In genomic region chr19:52688931-52689796, GRCh38 we compare ENCODE assay signal across 8 cellular contexts. TPM values are rescaled to one million over a fixed set of nuclear protein-coding genes. Genes with fewer than 3 reads are reported as not detected.
DNase-seq lines count a peak whose midpoint lies in the region; ATAC-seq and TF ChIP-seq lines count a peak whose summit lies in the region.
"Not testable (repeated sequence)": the region's sequence is repeated elsewhere in the genome, so short reads cannot be mapped to it uniquely, and the experiment has no call there.

No MANE protein-coding gene starts in this region.

- not testable (repeated sequence) for H3K9me3 ChIP-seq in CD4-positive, CD25-positive, alpha-beta regulatory T cell (ENCODE audit: control insufficient read depth in 2 of 2, low read length in 2 of 2); iPS-18a (ENCODE audit: control insufficient read depth, low read depth, low read length)

- peaks cover 17 to 50% (median 32%) of the 10 kb centered on the region in 4 donors for H3K4me1 Mint-ChIP-seq in CD4-positive, CD25-positive, alpha-beta regulatory T cell
- peaks cover 18% of the 10 kb centered on the region for H3K4me1 Mint-ChIP-seq in activated T-helper 17 cell treated with anti-CD3 and anti-CD28 coated beads, Interleukin-2, amount 50 U/mL, for 72 hours
- H3K4me1 Mint-ChIP-seq in neural crest cell, result peaks cover 44% of the 10 kb centered on the region

- not testable (repeated sequence) for H3K27me3 ChIP-seq in CD4-positive, CD25-positive, alpha-beta regulatory T cell (ENCODE audit: control insufficient read depth, insufficient read depth, low read length)
- H3K27me3 ChIP-seq in iPS-18a (ENCODE audit: control insufficient read depth, insufficient read depth, low read length), result peaks cover 20% of the 10 kb centered on the region

- H3K27ac ChIP-seq in CD4-positive, CD25-positive, alpha-beta regulatory T cell (ENCODE audit: insufficient read depth, low read length, poor library complexity, severe bottlenecking), result peak overlapping the region; percentile 84
- not testable (repeated sequence) for H3K27ac ChIP-seq in iPS-18a (ENCODE audit: low read length)
- peak overlapping the region; percentile 86 for H3K27ac ChIP-seq in substantia nigra (ENCODE audit: low read depth, low read length, poor library complexity, severe bottlenecking)

- H3K36me3 ChIP-seq in CD4-positive, CD25-positive, alpha-beta regulatory T cell (ENCODE audit: control insufficient read depth, insufficient read depth, low read length); iPS-18a (ENCODE audit: control insufficient read depth, low read depth, low read length): not testable (repeated sequence)

- not testable (repeated sequence) for H3K9ac ChIP-seq in iPS-18a (ENCODE audit: low read length)

- TF ChIP-seq CTCF in neural crest cell (conservative IDR thresholded peaks at IDR 0.05), result not testable (repeated sequence)

- H3K4me1 ChIP-seq in CD4-positive, CD25-positive, alpha-beta regulatory T cell (ENCODE audit: control insufficient read depth, insufficient read depth, low read length, poor library complexity, severe bottlenecking), result peaks cover 20% of the 10 kb centered on the region
- H3K4me1 ChIP-seq in iPS-18a (ENCODE audit: control insufficient read depth, low read depth, low read length), result not testable (repeated sequence)

- H3K27ac Mint-ChIP-seq in CD4-positive, CD25-positive, alpha-beta regulatory T cell, result peak overlapping the region; percentile 38 to 96 (median 95)
- H3K27ac Mint-ChIP-seq in activated T-helper 17 cell treated with anti-CD3 and anti-CD28 coated beads, Interleukin-2, amount 50 U/mL, for 72 hours, result peak overlapping the region; percentile 86
- H3K27ac Mint-ChIP-seq in neural crest cell (ENCODE audit: unreplicated experiment), result peak overlapping the region; percentile 31

- peaks cover 19% of the 10 kb centered on the region for H3K36me3 Mint-ChIP-seq in CD4-positive, CD25-positive, alpha-beta regulatory T cell
- H3K36me3 Mint-ChIP-seq in activated T-helper 17 cell treated with anti-CD3 and anti-CD28 coated beads, Interleukin-2, amount 50 U/mL, for 72 hours (ENCODE audit: low read depth), result peaks cover 12% of the 10 kb centered on the region
- not testable (repeated sequence) for H3K36me3 Mint-ChIP-seq in neural crest cell (ENCODE audit: low read depth)

- H3K27me3 Mint-ChIP-seq in CD4-positive, CD25-positive, alpha-beta regulatory T cell; activated T-helper 17 cell treated with anti-CD3 and anti-CD28 coated beads, Interleukin-2, amount 50 U/mL, for 72 hours; neural crest cell (ENCODE audit: low read depth): not testable (repeated sequence)

- H3K4me3 Mint-ChIP-seq in CD4-positive, CD25-positive, alpha-beta regulatory T cell, result peak overlapping the region; percentile 92 to 100 (median 98)
- peak overlapping the region; percentile 92 for H3K4me3 Mint-ChIP-seq in activated T-helper 17 cell treated with anti-CD3 and anti-CD28 coated beads, Interleukin-2, amount 50 U/mL, for 72 hours
- H3K4me3 Mint-ChIP-seq in neural crest cell, result peak overlapping the region; percentile 90

- not testable (repeated sequence) for ATAC-seq in CD4-positive, CD25-positive, alpha-beta regulatory T cell (ENCODE audit: low read depth in 2 of 2); activated T-helper 17 cell treated with anti-CD3 and anti-CD28 coated beads, Interleukin-2, amount 50 U/mL, for 72 hours (replicated peaks)

- not testable (repeated sequence) for H3K9me3 Mint-ChIP-seq in CD4-positive, CD25-positive, alpha-beta regulatory T cell; activated T-helper 17 cell treated with anti-CD3 and anti-CD28 coated beads, Interleukin-2, amount 50 U/mL, for 72 hours; neural crest cell

- H3K4me3 ChIP-seq in CD4-positive, CD25-positive, alpha-beta regulatory T cell (ENCODE audit: low read depth, low read length), result peak overlapping the region; percentile 95
- peak overlapping the region; percentile 93 for H3K4me3 ChIP-seq in Jurkat, Clone E6-1 (ENCODE audit: low read length)
- peak overlapping the region; percentile 98 for H3K4me3 ChIP-seq in iPS-18a (ENCODE audit: low read length)

- DNase-seq in CD4-positive, CD25-positive, alpha-beta regulatory T cell, result peak in 1 of 3 donors; percentile 8
- DNase-seq in Jurkat, Clone E6-1 (ENCODE audit: low read depth, low spot score); neural crest cell (ENCODE audit: low read depth, low spot score); substantia nigra (lab: John Stamatoyannopoulos, UW): not testable (repeated sequence)
- peak; percentile 76 for DNase-seq in OCI-M1 (lab: John Stamatoyannopoulos, UW)
- peak; percentile 19 for DNase-seq in dermis blood vessel endothelial cell

RNA-seq across cellular contexts. Expression of gene ZNF611, which starts 45.7 kb away (rescaled TPM):
- total RNA-seq in CD4-positive, CD25-positive, alpha-beta regulatory T cell, result 26.9 TPM
- polyA plus RNA-seq in CD4-positive, CD25-positive, alpha-beta regulatory T cell, result 10 to 100 TPM; 19.0 to 34.1 (median 24.2) TPM
- polyA plus RNA-seq in Jurkat, Clone E6-1 (2012; ENCODE audit: insufficient read depth, insufficient read length), result 5.9 TPM
- total RNA-seq in activated T-helper 17 cell treated with anti-CD3 and anti-CD28 coated beads, Interleukin-2, amount 50 U/mL, for 72 hours, result 10 to 100 TPM; 19.9 to 41.8 TPM
- total RNA-seq in dermis blood vessel endothelial cell (11.9 and 15.7 TPM in 2 replicates), neural crest cell (20.6 and 25.7 TPM in 2 replicates)

RNA-seq across cellular contexts. Expression of gene ZNF83, which starts 51.0 kb away (rescaled TPM):
- 63.7 TPM for total RNA-seq in CD4-positive, CD25-positive, alpha-beta regulatory T cell
- polyA plus RNA-seq in CD4-positive, CD25-positive, alpha-beta regulatory T cell, result 10 to 100 TPM in 2 of 4 donors, 1 to 10 TPM in 2; 8.3 to 13.9 (median 11.3) TPM
- 29.9 TPM for polyA plus RNA-seq in Jurkat, Clone E6-1 (2012; ENCODE audit: insufficient read depth, insufficient read length)
- total RNA-seq in activated T-helper 17 cell treated with anti-CD3 and anti-CD28 coated beads, Interleukin-2, amount 50 U/mL, for 72 hours, result 10 to 100 TPM; 31.2 to 41.8 TPM
- 40.9 and 72.3 TPM in 2 replicates for total RNA-seq in dermis blood vessel endothelial cell
- total RNA-seq in neural crest cell, result 45.6 and 46.3 TPM in 2 replicates

Comparison
In these comparisons a context has a peak if more than half of its experiments do, and no peak if none do; other contexts are left out.
1. H3K27ac Mint-ChIP-seq: peak in every context shown above with its lines; median percentile 95 in CD4-positive, CD25-positive, alpha-beta regulatory T cell; 86 in activated T-helper 17 cell treated with anti-CD3 and anti-CD28 coated beads, Interleukin-2, amount 50 U/mL, for 72 hours; 31 in neural crest cell.